19 cellular contexts compared by ENCODE assay signal in the genomic region with DNA sequence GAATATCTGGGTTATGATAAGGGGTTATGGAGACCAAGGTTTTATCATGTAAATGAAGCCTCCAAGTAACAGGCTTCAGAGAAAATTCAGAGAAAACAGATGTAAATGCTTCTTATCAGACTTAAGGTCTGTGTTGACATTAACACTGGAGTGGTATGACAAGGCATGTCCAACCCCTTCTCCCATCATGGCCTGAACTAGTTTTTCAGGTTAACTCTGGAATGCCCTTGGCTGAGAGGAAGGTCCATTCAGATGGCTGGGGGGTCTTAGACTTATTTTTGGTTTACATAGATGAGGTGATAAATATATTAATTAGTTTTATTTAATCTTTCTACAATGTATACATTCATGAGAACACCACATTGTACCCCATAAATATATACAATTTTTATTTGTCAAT.
A peak's percentile ranks its signal among the peaks of the same experiment; 100 is the strongest.
DNase-seq lines count a peak whose midpoint lies in the region; ATAC-seq and TF ChIP-seq lines count a peak whose summit lies in the region.
"Had no signal": no experiment of that assay in that cellular context is flagged by ENCODE, and none has a peak within 500 bp of the region (broad histone marks: within the 10 kb centered on the region; RNA-seq: fewer than 3 reads in every experiment).

No MANE protein-coding gene starts in this region.

- no peaks in the 10 kb centered on the region for H3K9me3 ChIP-seq in breast epithelium
- H3K9me3 ChIP-seq: A549; BLaER1 treated with 17β-estradiol and CSF1 and Interleukin-3, amounts not matched to agents 10 nM and 100 nM; Caco-2 had no signal

- no peak overlapping the region for H2BK120ac ChIP-seq in mesendoderm (ENCODE audit: low read depth, low read length)

- TF ChIP-seq CTCF in breast epithelium (IDR thresholded peaks at IDR 0.05) = no peak

- no peaks in the 10 kb centered on the region for H3K36me3 Mint-ChIP-seq in activated CD4-positive, alpha-beta T cell treated with anti-CD3 and anti-CD28 coated beads for 36 hours (ENCODE audit: low read depth)
- H3K36me3 Mint-ChIP-seq: CD8-positive, alpha-beta T cell had no signal

- H3K4me2 ChIP-seq in mesendoderm (ENCODE audit: low read length) = no peak overlapping the region
- H3K4me2 ChIP-seq: A549; BLaER1 treated with 17β-estradiol and CSF1 and Interleukin-3, amounts not matched to agents 10 nM and 100 nM had no signal

- no peaks in the 10 kb centered on the region for H3K79me2 ChIP-seq in mesendoderm (ENCODE audit: control insufficient read depth, insufficient read depth, low read length)

- H2BK5ac ChIP-seq in mesendoderm (ENCODE audit: low read length) = no peak overlapping the region

- no peaks in the 10 kb centered on the region for H3K4me1 Mint-ChIP-seq in activated CD4-positive, alpha-beta T cell treated with anti-CD3 and anti-CD28 coated beads for 36 hours
- H3K4me1 Mint-ChIP-seq: B cell had no signal

- H3K4ac ChIP-seq in mesendoderm (ENCODE audit: low read depth, low read length) = no peak overlapping the region

- no peak overlapping the region for H4K8ac ChIP-seq in mesendoderm (ENCODE audit: low read depth, low read length)

- H3K27me3 Mint-ChIP-seq in activated CD4-positive, alpha-beta T cell treated with anti-CD3 and anti-CD28 coated beads for 36 hours = no peaks in the 10 kb centered on the region
- H3K27me3 Mint-ChIP-seq: B cell; CD4-positive, alpha-beta T cell had no signal

- H3K4me3 ChIP-seq in mesendoderm (ENCODE audit: low read length) = no peak overlapping the region
- no peak overlapping the region for H3K4me3 ChIP-seq in breast epithelium
- H3K4me3 ChIP-seq: A549; BLaER1 treated with 17β-estradiol and CSF1 and Interleukin-3, amounts not matched to agents 10 nM and 100 nM; GM12878 had no signal

- TF ChIP-seq POLR2A in breast epithelium (IDR thresholded peaks at IDR 0.05) = no peak

- H3K36me3 ChIP-seq in mesendoderm (ENCODE audit: control insufficient read depth, insufficient read depth, low read length) (no peaks in the 10 kb centered on the region), breast epithelium (no peaks in the 10 kb centered on the region)
- H3K36me3 ChIP-seq: BLaER1 treated with 17β-estradiol and CSF1 and Interleukin-3, amounts not matched to agents 10 nM and 100 nM had no signal

- POLR2A ChIA-PET in activated CD4-positive, alpha-beta T cell treated with anti-CD3 and anti-CD28 coated beads for 36 hours (lab: Charles Lee) = no interaction called here

- H2AK5ac ChIP-seq in mesendoderm (ENCODE audit: low read length) = no peak overlapping the region

- H3K56ac ChIP-seq in mesendoderm (ENCODE audit: low read length) = no peak overlapping the region

- intact Hi-C loops in activated CD4-positive, alpha-beta T cell treated with anti-CD3 and anti-CD28 coated beads for 36 hours (cut with DNase I, micrococcal nuclease) = no loop called here
- intact Hi-C loops in breast epithelium (cut with DNase I; ENCODE audit: low total_unique reads) = no loop called here

- H3K18ac ChIP-seq in mesendoderm (ENCODE audit: low read length) = no peak overlapping the region

- DNase-seq in DMS53 (lab: John Stamatoyannopoulos, UW) (peak; percentile 25), DMS53 treated with DMSO at 0.1 percent for 48 hours (lab: John Stamatoyannopoulos, UW; ENCODE audit: unreplicated experiment) (no peak), ELF-1 (ENCODE audit: low read depth, low spot score) (peak; percentile 49), OCI-M1 (lab: John Stamatoyannopoulos, UW) (peak; percentile 44), mesendoderm (peak; percentile 16), breast epithelium (ENCODE audit: low spot score in 2 of 2) (no peak)
- no peak for DNase-seq in activated CD4-positive, alpha-beta T cell treated with anti-CD3 and anti-CD28 coated beads for 36 hours
- DNase-seq: AML-193; Calu3; CD4-positive, alpha-beta T cell; CD8-positive, alpha-beta T cell; DMS79 treated with DMSO at 0.1 percent for 48 hours; GDM1 had no signal

- H3K9me3 Mint-ChIP-seq in activated CD4-positive, alpha-beta T cell treated with anti-CD3 and anti-CD28 coated beads for 36 hours (ENCODE audit: low read depth) = peaks cover 7% of the 10 kb centered on the region
- H3K9me3 Mint-ChIP-seq: CD4-positive, alpha-beta T cell had no signal

- H3K27ac Mint-ChIP-seq in activated CD4-positive, alpha-beta T cell treated with anti-CD3 and anti-CD28 coated beads for 36 hours = no peak overlapping the region
- H3K27ac Mint-ChIP-seq: B cell; CD4-positive, alpha-beta T cell; CD8-positive, alpha-beta T cell had no signal

- H3K4me3 Mint-ChIP-seq in activated CD4-positive, alpha-beta T cell treated with anti-CD3 and anti-CD28 coated beads for 36 hours = no peak overlapping the region
- H3K4me3 Mint-ChIP-seq: B cell; CD4-positive, alpha-beta T cell; CD8-positive, alpha-beta T cell had no signal

- ATAC-seq in activated CD4-positive, alpha-beta T cell treated with anti-CD3 and anti-CD28 coated beads for 36 hours = no peak
- ATAC-seq: A549; CD8-positive, alpha-beta T cell; GM12878 had no signal

- no peak overlapping the region for H2BK15ac ChIP-seq in mesendoderm (replicated peaks; ENCODE audit: low read depth)

- H3K79me1 ChIP-seq in mesendoderm (ENCODE audit: low read length) = no peaks in the 10 kb centered on the region

- no peak overlapping the region for H3K9ac ChIP-seq in mesendoderm (ENCODE audit: low read length)
- H3K9ac ChIP-seq: BLaER1 treated with 17β-estradiol and CSF1 and Interleukin-3, amounts not matched to agents 10 nM and 100 nM had no signal

- no peak overlapping the region for H4K5ac ChIP-seq in mesendoderm (ENCODE audit: low read length)

- H3K27ac ChIP-seq in mesendoderm (ENCODE audit: low read depth, low read length) (no peak overlapping the region), breast epithelium (no peak overlapping the region)
- H3K27ac ChIP-seq: 22Rv1; A549; BLaER1 treated with 17β-estradiol and CSF1 and Interleukin-3, amounts not matched to agents 10 nM and 100 nM had no signal

- H3K23ac ChIP-seq in mesendoderm (ENCODE audit: low read length) = no peak overlapping the region

- H3K4me1 ChIP-seq in mesendoderm (ENCODE audit: control insufficient read depth, low read depth, low read length) = no peaks in the 10 kb centered on the region
- H3K4me1 ChIP-seq in breast epithelium = no peaks in the 10 kb centered on the region
- H3K4me1 ChIP-seq: A549; BLaER1 treated with 17β-estradiol and CSF1 and Interleukin-3, amounts not matched to agents 10 nM and 100 nM; Caco-2 had no signal

- CTCF ChIA-PET in activated CD4-positive, alpha-beta T cell treated with anti-CD3 and anti-CD28 coated beads for 36 hours (lab: Charles Lee) = no interaction called here

- H3K27me3 ChIP-seq in mesendoderm (ENCODE audit: insufficient read depth, low read length, poor library complexity) = no peaks in the 10 kb centered on the region
- no peaks in the 10 kb centered on the region for H3K27me3 ChIP-seq in breast epithelium
- H3K27me3 ChIP-seq: BLaER1 treated with 17β-estradiol and CSF1 and Interleukin-3, amounts not matched to agents 10 nM and 100 nM had no signal

Comparison
In these comparisons a context has a peak if more than half of its experiments do, and no peak if none do; other contexts are left out.
1. DNase-seq: peak in DMS53 (single experiment), ELF-1 (single experiment), OCI-M1 (single experiment) and mesendoderm (single experiment); none in DMS53 treated with DMSO at 0.1 percent for 48 hours (single experiment), activated CD4-positive, alpha-beta T cell treated with anti-CD3 and anti-CD28 coated beads for 36 hours (single experiment) and breast epithelium (0 of 2).